8 cellular contexts compared by ENCODE assay signal in the genomic region with DNA sequence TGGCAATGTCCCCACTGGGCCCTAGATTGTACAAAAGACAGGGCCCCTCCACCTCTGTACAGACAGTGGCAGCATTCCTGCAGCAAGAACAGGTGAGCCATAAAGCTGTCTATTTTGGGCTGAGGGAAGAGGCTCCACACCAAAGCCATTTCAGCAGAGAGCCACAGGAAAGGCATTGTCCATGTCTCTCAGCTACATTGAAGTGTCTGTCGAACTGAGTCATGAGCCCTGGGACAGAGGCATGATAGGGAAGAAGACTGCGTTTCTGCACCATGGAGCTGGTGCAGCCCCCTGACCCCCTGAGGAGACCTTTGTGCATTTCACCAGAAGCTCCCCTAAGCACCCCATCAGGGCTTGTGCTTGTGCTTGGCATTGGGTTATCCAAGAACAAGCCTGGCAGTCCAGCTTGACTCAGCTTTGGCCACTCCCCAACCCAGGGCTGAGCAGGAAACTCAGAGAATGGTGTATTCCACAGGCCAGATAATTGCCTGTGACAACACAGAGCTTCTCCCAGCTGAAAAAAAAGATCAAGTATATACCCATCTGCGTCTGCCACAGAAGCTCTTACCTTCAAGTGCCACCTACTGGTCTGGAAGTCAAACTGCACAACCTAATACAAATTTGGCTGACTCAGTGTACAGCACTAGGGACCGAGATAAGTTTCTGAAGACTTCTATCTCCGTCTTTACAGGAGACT. TPM values are rescaled to one million over a fixed set of nuclear protein-coding genes. Genes with fewer than 3 reads are reported as not detected.
A peak's percentile ranks its signal among the peaks of the same experiment; 100 is the strongest.
DNase-seq lines count a peak whose midpoint lies in the region; ATAC-seq and TF ChIP-seq lines count a peak whose summit lies in the region.

No MANE protein-coding gene starts in this region.

- peak; percentile 92 to 96 for TF ChIP-seq RAD21 in liver (IDR thresholded peaks at IDR 0.05)

- H3K4me1 ChIP-seq in breast epithelium (no peaks in the 10 kb centered on the region), liver (ENCODE audit: control insufficient read depth in 4 of 4, insufficient read depth in 4 of 4, low read length in 3 of 4) (no peaks in the 10 kb centered on the region)

- peaks cover 0 to 5% of the 10 kb centered on the region in 2 donors for H3K9me3 ChIP-seq in breast epithelium
- H3K9me3 ChIP-seq in liver (ENCODE audit: control insufficient read depth in 4 of 4, low read length in 3 of 4) = no peaks in the 10 kb centered on the region

- ATAC-seq in GM19455 (IDR thresholded peaks at IDR 0.05; ENCODE audit: unreplicated experiment) (peak; percentile 96), HG03521 (IDR thresholded peaks at IDR 0.05; ENCODE audit: unreplicated experiment) (peak; percentile 91), GM21367 (IDR thresholded peaks at IDR 0.05; ENCODE audit: unreplicated experiment) (no peak)

- no peak overlapping the region for H3K4me3 ChIP-seq in breast epithelium
- H3K4me3 ChIP-seq in liver (ENCODE audit: low read depth in 1 of 3, low read length in 3 of 3) = no peak overlapping the region

- H3K27ac ChIP-seq in breast epithelium (no peak overlapping the region), liver (ENCODE audit: low read depth in 1 of 2, low read length in 2 of 2) (no peak overlapping the region)

- H3K9ac ChIP-seq in liver (ENCODE audit: low read depth in 1 of 2, low read length in 2 of 2) = no peak overlapping the region

- no peaks in the 10 kb centered on the region for H3K36me3 ChIP-seq in breast epithelium
- no peaks in the 10 kb centered on the region for H3K36me3 ChIP-seq in liver (ENCODE audit: control insufficient read depth in 4 of 4, insufficient read depth in 3 of 4, low read depth in 1 of 4, low read length in 3 of 4)

- no peak for TF ChIP-seq POLR2A in breast epithelium (IDR thresholded peaks at IDR 0.05)

- TF ChIP-seq CTCF in breast epithelium (IDR thresholded peaks at IDR 0.05) (peak in 2 of 3 donors; percentile 71 to 82), liver (IDR thresholded peaks at IDR 0.05; ENCODE audit: low read depth, low read length, missing input control) (peak; percentile 77)

- H3K27me3 ChIP-seq in breast epithelium (no peaks in the 10 kb centered on the region), liver (ENCODE audit: control insufficient read depth in 4 of 4, insufficient read depth in 4 of 4, low read length in 3 of 4) (no peaks in the 10 kb centered on the region)

- intact Hi-C loops in breast epithelium (cut with DNase I; ENCODE audit: low total_unique reads) (no loop called here), posterior vena cava (cut with DNase I) (no loop called here)

- WGBS in liver = 44% methylated on average over 5 of the region's 5 CpGs

- peak; percentile 36 for DNase-seq in DMS 273 treated with DMSO at 0.1 percent for 48 hours (lab: John Stamatoyannopoulos, UW)
- peak; percentile 82 for DNase-seq in NCI-H82 (lab: John Stamatoyannopoulos, UW)
- DNase-seq in breast epithelium (ENCODE audit: low spot score in 2 of 2) = no peak
- DNase-seq in posterior vena cava (ENCODE audit: low spot score) = no peak

TF ChIP-seq in liver, 16 proteins besides CTCF, POLR2A, EP300 and RAD21:
- no peak for TF ChIP-seq RXRA (IDR thresholded peaks at IDR 0.05)
- TF ChIP-seq EGR1 (IDR thresholded peaks at IDR 0.05; ENCODE audit: low read depth in 2 of 2) = no peak

RNA-seq across cellular contexts. Expression of a gene that starts 5.9 kb away (rescaled TPM):
- total RNA-seq in breast epithelium (10 to 100 TPM in 2 of 3 donors, 1 to 10 TPM in 1; 6.3 to 14.1 (median 14.1) TPM), liver (under 1 TPM; 0.61 to 0.75 TPM), posterior vena cava (1 to 10 TPM; 5.1 TPM)
- under 1 TPM; 0.16 to 0.36 TPM for polyA plus RNA-seq in liver

Comparison
In these comparisons a context has a peak if more than half of its experiments do, and no peak if none do; other contexts are left out.
1. DNase-seq: peak in DMS 273 treated with DMSO at 0.1 percent for 48 hours (single experiment) and NCI-H82 (single experiment); none in breast epithelium (0 of 2) and posterior vena cava (single experiment).